Comparison of ENCODE assay signal across 28 cellular contexts in the genomic region with DNA sequence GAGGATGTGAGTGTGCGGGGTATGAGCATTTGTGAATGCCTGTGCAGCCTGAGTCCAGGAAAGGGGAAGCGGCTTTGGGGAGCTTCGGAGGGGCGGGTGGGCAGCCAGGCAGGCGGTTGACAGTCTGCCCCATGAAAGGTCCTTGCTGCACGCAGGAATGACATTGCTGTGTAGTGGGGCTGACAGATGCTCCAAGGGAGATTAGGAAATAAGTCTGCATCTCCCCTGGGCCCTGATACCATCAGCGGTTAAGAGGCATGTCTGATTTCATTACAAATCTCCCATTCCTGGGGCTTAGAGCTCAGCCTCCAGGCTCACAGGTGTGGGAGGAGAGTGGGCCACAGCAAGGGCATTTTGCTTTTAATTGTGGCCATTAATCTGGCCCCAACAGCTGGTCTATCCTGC. TPM values are rescaled to one million over a fixed set of nuclear protein-coding genes. Genes with fewer than 3 reads are reported as not detected.
DNase-seq lines count a peak whose midpoint lies in the region; ATAC-seq and TF ChIP-seq lines count a peak whose summit lies in the region.
"Had no signal": no experiment of that assay in that cellular context is flagged by ENCODE, and none has a peak within 500 bp of the region (broad histone marks: within the 10 kb centered on the region; RNA-seq: fewer than 3 reads in every experiment).

No MANE protein-coding gene starts in this region.

- peaks cover 7% of the 10 kb centered on the region for H3K4me1 Mint-ChIP-seq in activated CD8-positive, alpha-beta T cell treated with anti-CD3 and anti-CD28 coated beads, Interleukin-2, amount 10 ng/mL, durations not matched to agents 7 days and 5 days (ENCODE audit: low read depth)
- no peaks in the 10 kb centered on the region for H3K4me1 Mint-ChIP-seq in activated CD8-positive, alpha-beta T cell treated with anti-CD3 and anti-CD28 coated beads for 36 hours (ENCODE audit: low read depth)
- peaks cover 20% of the 10 kb centered on the region for H3K4me1 Mint-ChIP-seq in glutamatergic neuron (ENCODE audit: low read depth, unreplicated experiment)
- peaks cover 7% of the 10 kb centered on the region for H3K4me1 Mint-ChIP-seq in T-helper 17 cell
- H3K4me1 Mint-ChIP-seq: activated naive CD8-positive, alpha-beta T cell treated with anti-CD3 and anti-CD28 coated beads, Interleukin-2, amount 50 U/mL, for 24 hours; immature natural killer cell had no signal

- peak; percentile 13 for DNase-seq in activated CD8-positive, alpha-beta T cell treated with anti-CD3 and anti-CD28 coated beads, Interleukin-2, amount 10 ng/mL, durations not matched to agents 7 days and 5 days
- DNase-seq in activated CD8-positive, alpha-beta T cell treated with anti-CD3 and anti-CD28 coated beads for 36 hours: no peak
- DNase-seq in glutamatergic neuron (peak; percentile 24), NCI-H2107 treated with DMSO at 0.1 percent for 48 hours (lab: John Stamatoyannopoulos, UW; ENCODE audit: unreplicated experiment) (no peak), T-helper 17 cell (no peak), NCI-H2227 treated with DMSO at 0.1 percent for 48 hours (lab: John Stamatoyannopoulos, UW) (no peak), SHP77 treated with DMSO at 0.1 percent for 48 hours (lab: John Stamatoyannopoulos, UW) (no peak)
- DNase-seq: activated CD4-positive, alpha-beta memory T cell treated with anti-CD3 and anti-CD28 coated beads for 36 hours; activated effector memory CD4-positive, alpha-beta T cell treated with anti-CD3 and anti-CD28 coated beads, Interleukin-2, amount 50 U/mL, for 16 hours; activated naive CD8-positive, alpha-beta T cell treated with anti-CD3 and anti-CD28 coated beads, Interleukin-2, amount 50 U/mL, for 24 hours; body of pancreas; effector memory CD4-positive, alpha-beta T cell; EL; foreskin melanocyte; HCEC 1CT; hippocampal formation; immature natural killer cell; left ventricle myocardium inferior; naive thymus-derived CD4-positive, alpha-beta T cell; NCI-H2081 treated with DMSO at 0.1 percent for 48 hours; NCI-H510A treated with DMSO at 0.1 percent for 48 hours; small intestine; stimulated activated CD4-positive, alpha-beta T cell treated with anti-CD3 and anti-CD28 coated beads, Interleukin-2, amount 100 ng/mL, for 24 hours; substantia nigra; SW 1271 had no signal

- no peak overlapping the region for H3K4me3 Mint-ChIP-seq in activated CD8-positive, alpha-beta T cell treated with anti-CD3 and anti-CD28 coated beads, Interleukin-2, amount 10 ng/mL, durations not matched to agents 7 days and 5 days
- no peak overlapping the region for H3K4me3 Mint-ChIP-seq in activated CD8-positive, alpha-beta T cell treated with anti-CD3 and anti-CD28 coated beads for 36 hours
- no peak overlapping the region for H3K4me3 Mint-ChIP-seq in glutamatergic neuron (ENCODE audit: unreplicated experiment)
- no peak overlapping the region for H3K4me3 Mint-ChIP-seq in T-helper 17 cell
- H3K4me3 Mint-ChIP-seq: activated CD4-positive, alpha-beta memory T cell treated with anti-CD3 and anti-CD28 coated beads for 36 hours; activated naive CD8-positive, alpha-beta T cell treated with anti-CD3 and anti-CD28 coated beads, Interleukin-2, amount 50 U/mL, for 24 hours; B cell; immature natural killer cell; naive thymus-derived CD4-positive, alpha-beta T cell had no signal

- no peak overlapping the region for H3K27ac Mint-ChIP-seq in activated CD8-positive, alpha-beta T cell treated with anti-CD3 and anti-CD28 coated beads, Interleukin-2, amount 10 ng/mL, durations not matched to agents 7 days and 5 days
- H3K27ac Mint-ChIP-seq in activated CD8-positive, alpha-beta T cell treated with anti-CD3 and anti-CD28 coated beads for 36 hours: no peak overlapping the region
- H3K27ac Mint-ChIP-seq in glutamatergic neuron (ENCODE audit: unreplicated experiment) (peak overlapping the region; percentile 26), T-helper 17 cell (no peak overlapping the region)
- H3K27ac Mint-ChIP-seq: activated CD4-positive, alpha-beta memory T cell treated with anti-CD3 and anti-CD28 coated beads for 36 hours; activated naive CD8-positive, alpha-beta T cell treated with anti-CD3 and anti-CD28 coated beads, Interleukin-2, amount 50 U/mL, for 24 hours; B cell; immature natural killer cell had no signal

- peaks cover 6% of the 10 kb centered on the region for H3K27me3 Mint-ChIP-seq in activated CD8-positive, alpha-beta T cell treated with anti-CD3 and anti-CD28 coated beads, Interleukin-2, amount 10 ng/mL, durations not matched to agents 7 days and 5 days (ENCODE audit: low read depth)
- no peaks in the 10 kb centered on the region for H3K27me3 Mint-ChIP-seq in activated CD8-positive, alpha-beta T cell treated with anti-CD3 and anti-CD28 coated beads for 36 hours
- H3K27me3 Mint-ChIP-seq in glutamatergic neuron (ENCODE audit: unreplicated experiment) (peaks cover 2% of the 10 kb centered on the region), T-helper 17 cell (peaks cover 5% of the 10 kb centered on the region)
- H3K27me3 Mint-ChIP-seq: activated CD4-positive, alpha-beta memory T cell treated with anti-CD3 and anti-CD28 coated beads for 36 hours; activated naive CD8-positive, alpha-beta T cell treated with anti-CD3 and anti-CD28 coated beads, Interleukin-2, amount 50 U/mL, for 24 hours; B cell had no signal

- no peaks in the 10 kb centered on the region for H3K36me3 Mint-ChIP-seq in activated CD8-positive, alpha-beta T cell treated with anti-CD3 and anti-CD28 coated beads, Interleukin-2, amount 10 ng/mL, durations not matched to agents 7 days and 5 days (ENCODE audit: low read depth)
- no peaks in the 10 kb centered on the region for H3K36me3 Mint-ChIP-seq in activated CD8-positive, alpha-beta T cell treated with anti-CD3 and anti-CD28 coated beads for 36 hours (ENCODE audit: low read depth)
- H3K36me3 Mint-ChIP-seq in glutamatergic neuron (ENCODE audit: unreplicated experiment) (no peaks in the 10 kb centered on the region), T-helper 17 cell (ENCODE audit: low read depth) (no peaks in the 10 kb centered on the region)
- H3K36me3 Mint-ChIP-seq: activated CD4-positive, alpha-beta memory T cell treated with anti-CD3 and anti-CD28 coated beads for 36 hours; immature natural killer cell; naive thymus-derived CD4-positive, alpha-beta T cell had no signal

- POLR2A ChIA-PET in activated CD8-positive, alpha-beta T cell treated with anti-CD3 and anti-CD28 coated beads, Interleukin-2, amount 10 ng/mL, durations not matched to agents 7 days and 5 days (lab: Charles Lee): no interaction called here
- POLR2A ChIA-PET in activated CD8-positive, alpha-beta T cell treated with anti-CD3 and anti-CD28 coated beads for 36 hours (lab: Charles Lee): interaction anchor here (1.0 kb wide), 1 partner anchor 58 kb away, joined by 3 read pairs; no protein-coding TSS in a partner anchor

- ATAC-seq in activated CD8-positive, alpha-beta T cell treated with anti-CD3 and anti-CD28 coated beads, Interleukin-2, amount 10 ng/mL, durations not matched to agents 7 days and 5 days: no peak
- ATAC-seq in activated CD8-positive, alpha-beta T cell treated with anti-CD3 and anti-CD28 coated beads for 36 hours: no peak
- ATAC-seq in T-helper 17 cell: no peak
- ATAC-seq: activated naive CD8-positive, alpha-beta T cell treated with anti-CD3 and anti-CD28 coated beads, Interleukin-2, amount 50 U/mL, for 24 hours; body of pancreas; esophagus mucosa; naive thymus-derived CD4-positive, alpha-beta T cell had no signal

- intact Hi-C loops in activated CD8-positive, alpha-beta T cell treated with anti-CD3 and anti-CD28 coated beads for 36 hours (cut with micrococcal nuclease): no loop called here

- CTCF ChIA-PET in activated CD8-positive, alpha-beta T cell treated with anti-CD3 and anti-CD28 coated beads, Interleukin-2, amount 10 ng/mL, durations not matched to agents 7 days and 5 days (lab: Charles Lee): interaction anchor here (1.7 kb wide), 1 partner anchor 10 kb away, joined by 5 read pairs; no protein-coding TSS in a partner anchor
- CTCF ChIA-PET in activated CD8-positive, alpha-beta T cell treated with anti-CD3 and anti-CD28 coated beads for 36 hours (lab: Charles Lee): interaction anchor here (0.7 to 1.4 kb wide), 2 partner anchors 9 to 22 kb away, joined by 3 read pairs; no protein-coding TSS in a partner anchor

- no peaks in the 10 kb centered on the region for H3K9me3 Mint-ChIP-seq in activated CD8-positive, alpha-beta T cell treated with anti-CD3 and anti-CD28 coated beads, Interleukin-2, amount 10 ng/mL, durations not matched to agents 7 days and 5 days (ENCODE audit: insufficient read depth)
- no peaks in the 10 kb centered on the region for H3K9me3 Mint-ChIP-seq in activated CD8-positive, alpha-beta T cell treated with anti-CD3 and anti-CD28 coated beads for 36 hours
- H3K9me3 Mint-ChIP-seq in glutamatergic neuron (ENCODE audit: unreplicated experiment): no peaks in the 10 kb centered on the region
- H3K9me3 Mint-ChIP-seq: activated CD4-positive, alpha-beta memory T cell treated with anti-CD3 and anti-CD28 coated beads for 36 hours; activated naive CD8-positive, alpha-beta T cell treated with anti-CD3 and anti-CD28 coated beads, Interleukin-2, amount 50 U/mL, for 24 hours; immature natural killer cell; naive thymus-derived CD4-positive, alpha-beta T cell had no signal

- no peaks in the 10 kb centered on the region for H3K9me3 ChIP-seq in T-helper 17 cell (ENCODE audit: control insufficient read depth, low read length, poor library complexity, severe bottlenecking)
- H3K9me3 ChIP-seq: body of pancreas, left ventricle myocardium inferior had no signal

- TF ChIP-seq CTCF in activated CD8-positive, alpha-beta T cell treated with anti-CD3 and anti-CD28 coated beads for 36 hours (IDR thresholded peaks at IDR 0.05): no peak
- no peak for TF ChIP-seq CTCF in glutamatergic neuron (IDR thresholded peaks at IDR 0.05; ENCODE audit: partially characterized antibody, unreplicated experiment)

TF ChIP-seq in PFSK-1, 5 proteins besides CTCF, POLR2A, EP300 and RAD21:
- TF ChIP-seq POLR2AphosphoS5 (IDR thresholded peaks at IDR 0.05; ENCODE audit: low read depth, low read length) (no peak), FOXP2 (optimal IDR thresholded peaks at IDR 0.05; ENCODE audit: borderline replicate concordance, extremely low read depth, extremely low read length, insufficient read depth) (no peak), SIN3A (IDR thresholded peaks at IDR 0.05; ENCODE audit: borderline replicate concordance, insufficient read depth, low read length) (0 out of 2 replicates have a peak, but pooled peaks have one; percentile 46)
TF ChIP-seq in PFSK-1: peak in this region for 1.

RNA-seq across cellular contexts. Expression of a gene that starts 26.4 kb away (rescaled TPM):
- 10 to 100 TPM; 17.4 to 18.4 TPM for total RNA-seq in activated CD8-positive, alpha-beta T cell treated with anti-CD3 and anti-CD28 coated beads, Interleukin-2, amount 10 ng/mL, durations not matched to agents 7 days and 5 days
- 10 to 100 TPM; 25.6 to 27.0 TPM for total RNA-seq in activated CD8-positive, alpha-beta T cell treated with anti-CD3 and anti-CD28 coated beads for 36 hours
- 198 TPM for polyA plus RNA-seq in PFSK-1 (2012; ENCODE audit: insufficient read length, low read depth)
- total RNA-seq in glutamatergic neuron (ENCODE audit: unreplicated experiment) (190 TPM), T-helper 17 cell (10 to 100 TPM; 10.6 to 11.0 TPM)

Comparison
In these comparisons a context has a peak if more than half of its experiments do, and no peak if none do; other contexts are left out.
1. DNase-seq: peak in activated CD8-positive, alpha-beta T cell treated with anti-CD3 and anti-CD28 coated beads, Interleukin-2, amount 10 ng/mL, durations not matched to agents 7 days and 5 days (single experiment) and glutamatergic neuron (single experiment); none in activated CD8-positive, alpha-beta T cell treated with anti-CD3 and anti-CD28 coated beads for 36 hours (single experiment), NCI-H2107 treated with DMSO at 0.1 percent for 48 hours (single experiment), T-helper 17 cell (0 of 3), NCI-H2227 treated with DMSO at 0.1 percent for 48 hours (single experiment) and SHP77 treated with DMSO at 0.1 percent for 48 hours (single experiment).